Comparison of ENCODE assay signal across 20 cellular contexts in genomic region chrX:137363559-137363958, GRCh38.
DNase-seq lines count a peak whose midpoint lies in the region; ATAC-seq and TF ChIP-seq lines count a peak whose summit lies in the region.
"Had no signal": no experiment of that assay in that cellular context is flagged by ENCODE, and none has a peak within 500 bp of the region (broad histone marks: within the 10 kb centered on the region; RNA-seq: fewer than 3 reads in every experiment).

No MANE protein-coding gene starts in this region.

- H2AFZ ChIP-seq in GM23338, result no peak overlapping the region

- H3K36me3 Mint-ChIP-seq in GM23338 (ENCODE audit: low read depth), result no peaks in the 10 kb centered on the region
- H3K36me3 Mint-ChIP-seq: CD4-positive, CD25-positive, alpha-beta regulatory T cell; CD8-positive, alpha-beta memory T cell; IgD-negative memory B cell had no signal

- TF ChIP-seq CTCF in C4-2B (conservative IDR thresholded peaks at IDR 0.05) (peak; percentile 9; the same call in 1 of the 2 replicates), GM23338 (conservative IDR thresholded peaks at IDR 0.05; ENCODE audit: low read depth in 2 of 2) (peak in 1 of 2 experiments; percentile 21; a peak in 1 of 4 replicates), body of pancreas (IDR thresholded peaks at IDR 0.05) (no peak)

- no peaks in the 10 kb centered on the region for H3K9me2 ChIP-seq in GM23338 (ENCODE audit: insufficient read depth)

- no peak overlapping the region for H3K4me3 ChIP-seq in GM23338
- no peak overlapping the region for H3K4me3 ChIP-seq in body of pancreas
- H3K4me3 ChIP-seq: BLaER1 treated with 17β-estradiol and CSF1 and Interleukin-3, amounts not matched to agents 10 nM and 100 nM had no signal

- no peak overlapping the region for H3K27ac Mint-ChIP-seq in GM23338
- H3K27ac Mint-ChIP-seq: B cell; CD4-positive, CD25-positive, alpha-beta regulatory T cell; CD8-positive, alpha-beta memory T cell; HFFc6 had no signal

- POLR2A ChIA-PET in HEK293T (lab: Yijun Ruan, JAX), result no interaction called here

- CTCF ChIA-PET in HEK293T (lab: Yijun Ruan, JAX), result interaction anchor here (0.6 kb wide), 1 partner anchor 44 kb away, joined by 3 read pairs; no protein-coding TSS in a partner anchor

- no peak overlapping the region for H3K4me2 ChIP-seq in GM23338
- H3K4me2 ChIP-seq: BLaER1 treated with 17β-estradiol and CSF1 and Interleukin-3, amounts not matched to agents 10 nM and 100 nM had no signal

- no peak overlapping the region for H3K4me3 Mint-ChIP-seq in GM23338
- H3K4me3 Mint-ChIP-seq: B cell; CD4-positive, CD25-positive, alpha-beta regulatory T cell; CD8-positive, alpha-beta memory T cell; HFFc6; IgD-negative memory B cell had no signal

- intact Hi-C loops in body of pancreas (cut with DNase I), result no loop called here

- ATAC-seq in GM23338 (peak; percentile 52), body of pancreas (no peak)
- ATAC-seq: HepG2 had no signal

- peak; percentile 3 for DNase-seq in GM23338 (ENCODE audit: low spot score)
- DNase-seq in SK-MEL-5 (ENCODE audit: low read depth, low spot score), result peak; percentile 2
- DNase-seq in iPS-NIHi7 (ENCODE audit: extremely low spot score), result peak; percentile 44
- DNase-seq in body of pancreas, result no peak
- no peak for DNase-seq in stimulated activated CD4-positive, alpha-beta T cell treated with anti-CD3 and anti-CD28 coated beads, Interleukin-2, amount 100 ng/mL, for 24 hours
- DNase-seq in HEK293T (ENCODE audit: extremely low spot score), result no peak
- DNase-seq: CD4-positive, CD25-positive, alpha-beta regulatory T cell; CD8-positive, alpha-beta memory T cell; COR-L47; DMS 273 treated with DMSO at 0.1 percent for 48 hours; DMS79; GF-D8; HCEC 1CT; HFFc6; KBM-7 had no signal

- H3K27ac ChIP-seq in C4-2B (no peak overlapping the region), GM23338 (ENCODE audit: low read depth) (no peak overlapping the region), body of pancreas (no peak overlapping the region)
- H3K27ac ChIP-seq: BLaER1 treated with 17β-estradiol and CSF1 and Interleukin-3, amounts not matched to agents 10 nM and 100 nM had no signal

- no peaks in the 10 kb centered on the region for H3K9me3 ChIP-seq in body of pancreas
- H3K9me3 ChIP-seq: BLaER1 treated with 17β-estradiol and CSF1 and Interleukin-3, amounts not matched to agents 10 nM and 100 nM had no signal

- no peaks in the 10 kb centered on the region for H3K27me3 Mint-ChIP-seq in GM23338 (ENCODE audit: insufficient read depth, low read depth, poor library complexity)
- H3K27me3 Mint-ChIP-seq: B cell; CD4-positive, CD25-positive, alpha-beta regulatory T cell; IgD-negative memory B cell had no signal

- WGBS in body of pancreas, 2 donors, result 56 to 58% methylated on average over 1 of the region's 1 CpG

- TF ChIP-seq POLR2A in body of pancreas (IDR thresholded peaks at IDR 0.05), result no peak

- H3K36me3 ChIP-seq in GM23338 (ENCODE audit: insufficient read depth) (no peaks in the 10 kb centered on the region), body of pancreas (replicated peaks in 1 of 2; ENCODE audit: insufficient read depth in 1 of 2, low read depth in 2 of 2) (no peaks in the 10 kb centered on the region)
- H3K36me3 ChIP-seq: BLaER1 treated with 17β-estradiol and CSF1 and Interleukin-3, amounts not matched to agents 10 nM and 100 nM had no signal

- H3K4me1 ChIP-seq in GM23338 (ENCODE audit: insufficient read depth) (no peaks in the 10 kb centered on the region), body of pancreas (no peaks in the 10 kb centered on the region)
- H3K4me1 ChIP-seq: BLaER1 treated with 17β-estradiol and CSF1 and Interleukin-3, amounts not matched to agents 10 nM and 100 nM had no signal

- H3K27me3 ChIP-seq in GM23338 (ENCODE audit: insufficient read depth) (no peaks in the 10 kb centered on the region), body of pancreas (no peaks in the 10 kb centered on the region)

- H3K4me1 Mint-ChIP-seq in GM23338, result no peaks in the 10 kb centered on the region
- H3K4me1 Mint-ChIP-seq: B cell; CD4-positive, CD25-positive, alpha-beta regulatory T cell; CD8-positive, alpha-beta memory T cell; IgD-negative memory B cell had no signal

- H4K20me1 ChIP-seq in GM23338 (replicated peaks; ENCODE audit: insufficient read depth), result no peaks in the 10 kb centered on the region

- in situ Hi-C loops in SK-MEL-5 (cut with HindIII; ENCODE audit: low pct_unique_long_range_greater_than_20kb, low sequenced_read_pairs), result no loop called here

- H3K9me3 Mint-ChIP-seq in GM23338, result no peaks in the 10 kb centered on the region
- H3K9me3 Mint-ChIP-seq: CD8-positive, alpha-beta memory T cell had no signal

- H3F3A ChIP-seq in GM23338 (replicated peaks; ENCODE audit: low read depth), result no peaks in the 10 kb centered on the region

- H3K79me2 ChIP-seq in GM23338 (replicated peaks; ENCODE audit: insufficient read depth), result no peaks in the 10 kb centered on the region

TF ChIP-seq in GM23338, 12 proteins besides CTCF, POLR2A, EP300 and RAD21 (continues in another document):
- no peak for TF ChIP-seq ZNF114 (CRISPR knock-in tag; IDR thresholded peaks at IDR 0.05)
- no peak for TF ChIP-seq POLR2AphosphoS5 (IDR thresholded peaks at IDR 0.05; ENCODE audit: low read depth)
- TF ChIP-seq STAT1 (IDR thresholded peaks at IDR 0.05; ENCODE audit: unreplicated experiment), result no peak
- TF ChIP-seq JUNB (IDR thresholded peaks at IDR 0.05; ENCODE audit: unreplicated experiment), result no peak
- no peak for TF ChIP-seq ZNF331 (CRISPR knock-in tag; IDR thresholded peaks at IDR 0.05; ENCODE audit: low read depth)

TF ChIP-seq in HEK293T, 16 proteins besides CTCF, POLR2A, EP300 and RAD21:
- TF ChIP-seq HDGF (IDR thresholded peaks at IDR 0.05; ENCODE audit: borderline replicate concordance) (no peak), BHLHE40 (IDR thresholded peaks at IDR 0.05; ENCODE audit: borderline replicate concordance) (no peak), FOXM1 (IDR thresholded peaks at IDR 0.05; ENCODE audit: borderline replicate concordance) (no peak), SP1 (IDR thresholded peaks at IDR 0.05) (no peak), SUZ12 (IDR thresholded peaks at IDR 0.05) (no peak), FOXK2 (IDR thresholded peaks at IDR 0.05) (no peak), NFRKB (IDR thresholded peaks at IDR 0.05) (no peak), CTBP1 (IDR thresholded peaks at IDR 0.05; ENCODE audit: borderline replicate concordance) (no peak), PKNOX1 (IDR thresholded peaks at IDR 0.05) (no peak), ZNF384 (IDR thresholded peaks at IDR 0.05) (no peak), ELF4 (IDR thresholded peaks at IDR 0.05) (no peak), L3MBTL2 (conservative IDR thresholded peaks at IDR 0.05) (no peak), ARNT (IDR thresholded peaks at IDR 0.05) (no peak), LEF1 (IDR thresholded peaks at IDR 0.05; ENCODE audit: borderline replicate concordance) (no peak), FOXA1 (IDR thresholded peaks at IDR 0.05) (no peak), TARDBP (IDR thresholded peaks at IDR 0.05) (no peak)
TF ChIP-seq in HEK293T: peak in this region for 0.

Comparison
In these comparisons a context has a peak if more than half of its experiments do, and no peak if none do; other contexts are left out.
1. DNase-seq: peak in GM23338 (single experiment), SK-MEL-5 (single experiment) and iPS-NIHi7 (single experiment); none in body of pancreas (0 of 4), stimulated activated CD4-positive, alpha-beta T cell treated with anti-CD3 and anti-CD28 coated beads, Interleukin-2, amount 100 ng/mL, for 24 hours (0 of 2) and HEK293T (single experiment).